In genomic region chr1:148353461-148354283, GRCh38 we compare ENCODE assay signal across 9 cellular contexts.
DNase-seq lines count a peak whose midpoint lies in the region; ATAC-seq, FAIRE-seq and TF ChIP-seq lines count a peak whose summit lies in the region.
"Had no signal": no experiment of that assay in that cellular context is flagged by ENCODE, and none has a peak within 500 bp of the region (broad histone marks: within the 10 kb centered on the region; RNA-seq: fewer than 3 reads in every experiment).

No MANE protein-coding gene starts in this region.

- DNase-seq in CD8-positive, alpha-beta T cell = no peak
- DNase-seq in HCEC 1CT (peak; percentile 87), GM12878 (ENCODE audit: low read depth, low spot score) (no peak), keratinocyte (ENCODE audit: low read depth, low spot score) (peak; percentile 86), Karpas-422 (no peak), GF-D8 (lab: John Stamatoyannopoulos, UW) (no peak), NCI-H2081 treated with DMSO at 0.1 percent for 48 hours (lab: John Stamatoyannopoulos, UW) (no peak)

- SMC1A ChIA-PET in GM12878 (lab: Charles Lee; ENCODE audit: uncharacterized antibody, unreplicated experiment) = no interaction called here

- no peak overlapping the region for H3K4me3 ChIP-seq in CD8-positive, alpha-beta T cell (ENCODE audit: low read depth, low read length)
- H3K4me3 ChIP-seq in GM12878 (no peak overlapping the region), keratinocyte (ENCODE audit: control insufficient read depth in 2 of 3, extremely low read depth in 1 of 3, insufficient read depth in 2 of 3, low read depth in 1 of 3, low read length in 3 of 3) (peak overlapping the region in 1 of 3 experiments; percentile 45), Karpas-422 (ENCODE audit: low read length) (no peak overlapping the region)

- H3K27ac Mint-ChIP-seq in CD8-positive, alpha-beta T cell = no peak overlapping the region

- no peaks in the 10 kb centered on the region for H3K36me3 ChIP-seq in CD8-positive, alpha-beta T cell (ENCODE audit: insufficient read depth, low read length)
- H3K36me3 ChIP-seq in GM12878 (ENCODE audit: control insufficient read depth in 2 of 2, insufficient read depth in 2 of 2, low read length in 1 of 2) (no peaks in the 10 kb centered on the region), keratinocyte (ENCODE audit: control insufficient read depth in 2 of 2, extremely low read depth in 1 of 2, insufficient read depth in 2 of 2, low read length in 2 of 2) (no peaks in the 10 kb centered on the region), Karpas-422 (ENCODE audit: insufficient read depth, low read length) (no peaks in the 10 kb centered on the region)

- no peaks in the 10 kb centered on the region for H3K9me1 ChIP-seq in keratinocyte (ENCODE audit: control insufficient read depth, extremely low read depth, insufficient read depth, low read length)

- BruUV-seq in GM12878 (replicated peaks; lab: Mats Ljungman, UMichigan) = no TSS peak

- H3K27ac ChIP-seq in CD8-positive, alpha-beta T cell (ENCODE audit: low read depth, low read length) = no peak overlapping the region
- H3K27ac ChIP-seq in GM12878 (ENCODE audit: control insufficient read depth, insufficient read depth) (no peak overlapping the region), keratinocyte (ENCODE audit: control insufficient read depth, insufficient read depth, low read length) (no peak overlapping the region), Karpas-422 (ENCODE audit: low read length) (no peak overlapping the region)

- ATAC-seq in CD8-positive, alpha-beta T cell = no peak
- peak; percentile 26; the same call in 2 of the 3 replicates for ATAC-seq in GM12878
- no peak for ATAC-seq in HG03439 (IDR thresholded peaks at IDR 0.05; ENCODE audit: unreplicated experiment)

- no peaks in the 10 kb centered on the region for H4K20me1 ChIP-seq in GM12878 (ENCODE audit: control insufficient read depth, insufficient read depth)
- no peaks in the 10 kb centered on the region for H4K20me1 ChIP-seq in keratinocyte (ENCODE audit: control insufficient read depth, extremely low read depth, insufficient read depth, low read length)
- no peaks in the 10 kb centered on the region for H4K20me1 ChIP-seq in Karpas-422 (ENCODE audit: insufficient read depth, low read depth, low read length)

- no peak for TF ChIP-seq EP300 in GM12878 (IDR thresholded peaks at IDR 0.05; ENCODE audit: borderline replicate concordance in 1 of 2, control insufficient read depth in 1 of 2, low read depth in 2 of 2, low read length in 2 of 2)

- H3K4me2 ChIP-seq in GM12878 (ENCODE audit: control insufficient read depth, insufficient read depth) = no peak overlapping the region
- H3K4me2 ChIP-seq in keratinocyte (ENCODE audit: control insufficient read depth, extremely low read depth, insufficient read depth, low read depth, low read length) = peak overlapping the region; percentile 39
- H3K4me2 ChIP-seq in Karpas-422 (ENCODE audit: low read depth, low read length, poor library complexity, severe bottlenecking) = no peak overlapping the region

- H3K4me3 Mint-ChIP-seq in CD8-positive, alpha-beta T cell = peak overlapping the region; percentile 50

- TF ChIP-seq POLR2A in GM12878 (IDR thresholded peaks at IDR 0.05; ENCODE audit: low read depth, low read length) = no peak

- WGBS in GM12878 (ENCODE audit: insufficient coverage, insufficient replicate concordance, low lambda C conversion rate, missing lambda C conversion rate) = 56% methylated on average over 31 of the region's 31 CpGs

- H3K4me1 Mint-ChIP-seq in CD8-positive, alpha-beta T cell (ENCODE audit: low read depth) = peaks cover 10% of the 10 kb centered on the region

- intact Hi-C loops in CD8-positive, alpha-beta T cell (cut with DNase I, micrococcal nuclease) = no loop called here
- intact Hi-C loops in GM12878 (cut with micrococcal nuclease; ENCODE audit: unreplicated experiment) = no loop called here

- peaks cover 3% of the 10 kb centered on the region for H3K27me3 ChIP-seq in CD8-positive, alpha-beta T cell (ENCODE audit: insufficient read depth, low read length)
- H3K27me3 ChIP-seq in GM12878 (replicated peaks in 1 of 2; ENCODE audit: control insufficient read depth in 2 of 2, insufficient read depth in 2 of 2, low read length in 1 of 2) = peaks cover 5 to 8% of the 10 kb centered on the region in 2 experiments; a peak in 2 of 4 replicates
- peaks cover 43% of the 10 kb centered on the region for H3K27me3 ChIP-seq in keratinocyte (ENCODE audit: control insufficient read depth, extremely low read depth, insufficient read depth, low read length)
- no peaks in the 10 kb centered on the region for H3K27me3 ChIP-seq in Karpas-422 (ENCODE audit: low read length)

- POLR2A ChIA-PET in CD8-positive, alpha-beta T cell (lab: Charles Lee) = no interaction called here
- POLR2A ChIA-PET in GM12878 (lab: Charles Lee) = no interaction called here

- H3K79me2 ChIP-seq in GM12878 (ENCODE audit: control insufficient read depth, insufficient read depth, low read length) (no peaks in the 10 kb centered on the region), keratinocyte (ENCODE audit: control insufficient read depth, insufficient read depth, low read length) (no peaks in the 10 kb centered on the region), Karpas-422 (ENCODE audit: low read length) (no peaks in the 10 kb centered on the region)

- H2AFZ ChIP-seq in GM12878 (ENCODE audit: control insufficient read depth, low read depth, low read length) (no peak overlapping the region), keratinocyte (ENCODE audit: control insufficient read depth, low read length) (peak overlapping the region; percentile 40), Karpas-422 (ENCODE audit: low read length) (no peak overlapping the region)

- H3K27me3 Mint-ChIP-seq in CD8-positive, alpha-beta T cell (ENCODE audit: low read depth) = peaks cover 62% of the 10 kb centered on the region

- CTCF ChIA-PET in CD8-positive, alpha-beta T cell (lab: Charles Lee) = no interaction called here
- CTCF ChIA-PET in GM12878 (lab: Yijun Ruan, JAX) = no interaction called here

- no peak for TF ChIP-seq CTCF in CD8-positive, alpha-beta T cell (IDR thresholded peaks at IDR 0.05)
- no peak for TF ChIP-seq CTCF in GM12878 (IDR thresholded peaks at IDR 0.05 in 2 of 3, conservative IDR thresholded peaks at IDR 0.05 in 1 of 3; ENCODE audit: control insufficient read depth in 2 of 3, extremely low read depth in 1 of 3, insufficient read depth in 1 of 3, low read depth in 3 of 3, low read length in 3 of 3)
- TF ChIP-seq CTCF in keratinocyte (optimal IDR thresholded peaks at IDR 0.05 in 1 of 3, IDR thresholded peaks at IDR 0.05 in 1 of 3, conservative IDR thresholded peaks at IDR 0.05 in 1 of 3; ENCODE audit: extremely low read depth in 1 of 3, insufficient read depth in 2 of 3, low read length in 3 of 3) = no peak

- H3K4me1 ChIP-seq in CD8-positive, alpha-beta T cell (ENCODE audit: insufficient read depth, low read length) = peaks cover 16% of the 10 kb centered on the region
- no peaks in the 10 kb centered on the region for H3K4me1 ChIP-seq in GM12878 (ENCODE audit: control insufficient read depth, insufficient read depth, low read length)
- H3K4me1 ChIP-seq in keratinocyte (ENCODE audit: control insufficient read depth, extremely low read depth, insufficient read depth, low read length) = no peaks in the 10 kb centered on the region
- peaks cover 13% of the 10 kb centered on the region for H3K4me1 ChIP-seq in Karpas-422 (ENCODE audit: low read length)

- no peaks in the 10 kb centered on the region for H3K36me3 Mint-ChIP-seq in CD8-positive, alpha-beta T cell

- FAIRE-seq in GM12878 (lab: Jason Lieb, UNC) = peak; percentile 41
- FAIRE-seq in keratinocyte (lab: Jason Lieb, UNC) = peak; percentile 48
- FAIRE-seq: endometrium had no signal

- TF ChIP-seq RAD21 in GM12878 (IDR thresholded peaks at IDR 0.05; ENCODE audit: insufficient read depth, low read depth, low read length) = no peak

- H3K9ac ChIP-seq in GM12878 (ENCODE audit: control insufficient read depth, insufficient read depth, low read length) = no peak overlapping the region
- no peak overlapping the region for H3K9ac ChIP-seq in keratinocyte (ENCODE audit: control insufficient read depth, extremely low read depth, insufficient read depth, low read length)
- no peak overlapping the region for H3K9ac ChIP-seq in Karpas-422 (ENCODE audit: low read length)

- H3K9me3 Mint-ChIP-seq in CD8-positive, alpha-beta T cell = no peaks in the 10 kb centered on the region

- no peaks in the 10 kb centered on the region for H3K9me3 ChIP-seq in CD8-positive, alpha-beta T cell (ENCODE audit: low read length)
- H3K9me3 ChIP-seq in GM12878 (replicated peaks; ENCODE audit: control insufficient read depth, insufficient read depth, low read length) = no peaks in the 10 kb centered on the region
- no peaks in the 10 kb centered on the region for H3K9me3 ChIP-seq in keratinocyte (ENCODE audit: control insufficient read depth, low read depth, low read length)
- H3K9me3 ChIP-seq in Karpas-422 (ENCODE audit: low read length) = no peaks in the 10 kb centered on the region

- RAD21 ChIA-PET in GM12878 (lab: Charles Lee; ENCODE audit: unreplicated experiment) = no interaction called here

- H3K9me2 ChIP-seq in Karpas-422 (replicated peaks; ENCODE audit: insufficient read depth, low read length) = no peaks in the 10 kb centered on the region

- dilution Hi-C loops in keratinocyte (cut with MboI; ENCODE audit: extremely low pct_ligation_motif_present, low sequenced_read_pairs) = no loop called here

- in situ Hi-C loops in GM12878 (cut with MboI) = no loop called here

Comparison
In these comparisons a context has a peak if more than half of its experiments do, and no peak if none do; other contexts are left out.
1. DNase-seq: peak in HCEC 1CT (single experiment) and keratinocyte (single experiment); none in CD8-positive, alpha-beta T cell (0 of 7), GM12878 (single experiment), Karpas-422 (single experiment), GF-D8 (single experiment) and NCI-H2081 treated with DMSO at 0.1 percent for 48 hours (single experiment).